Comparison of ENCODE assay signal across 24 cellular contexts in the genomic region with DNA sequence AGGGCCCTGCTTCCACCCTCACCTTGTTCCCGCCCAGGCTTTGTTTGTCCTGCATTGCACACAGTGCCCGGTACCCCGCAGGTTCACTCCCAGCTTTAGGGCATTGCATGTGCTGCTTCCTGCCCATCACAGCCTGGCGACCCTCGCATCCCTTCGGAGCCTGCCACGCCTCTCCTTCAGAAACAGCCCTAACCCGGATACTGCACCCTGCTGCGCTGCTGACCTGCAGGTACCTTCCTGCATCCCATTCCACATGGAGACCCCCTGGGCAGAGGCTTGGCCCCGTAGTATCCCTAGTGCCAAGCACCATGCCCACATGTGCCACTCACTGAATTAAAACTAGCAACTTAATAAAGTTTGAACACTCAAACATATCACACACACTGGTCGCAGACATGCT. TPM values are rescaled to one million over a fixed set of nuclear protein-coding genes. Genes with fewer than 3 reads are reported as not detected.
"Had no signal": no experiment of that assay in that cellular context is flagged by ENCODE, and none has a peak within 500 bp of the region (broad histone marks: within the 10 kb centered on the region; RNA-seq: fewer than 3 reads in every experiment).

No MANE protein-coding gene starts in this region.

- FAIRE-seq: pancreas, small intestine had no signal

- H3K4me1 Mint-ChIP-seq: stimulated activated effector memory CD8-positive, alpha-beta T cell treated with anti-CD3 and anti-CD28 coated beads, Interleukin-12 subunit alpha, Interleukin-12 subunit beta, amount 100 ng/mL, for 72 hours had no signal

- H3K27ac Mint-ChIP-seq: stimulated activated effector memory CD8-positive, alpha-beta T cell treated with anti-CD3 and anti-CD28 coated beads, Interleukin-12 subunit alpha, Interleukin-12 subunit beta, amount 100 ng/mL, for 72 hours had no signal

- H3K9me3 Mint-ChIP-seq: stimulated activated effector memory CD8-positive, alpha-beta T cell treated with anti-CD3 and anti-CD28 coated beads, Interleukin-12 subunit alpha, Interleukin-12 subunit beta, amount 100 ng/mL, for 72 hours had no signal

- DNase-seq: heart right ventricle; islet precursor cell; left ventricle myocardium inferior; mesendoderm; midbrain; mucosa of descending colon; naive thymus-derived CD8-positive, alpha-beta T cell; nucleus accumbens; pancreas; retina; right cardiac atrium; sigmoid colon; spleen; stimulated activated CD4-positive, alpha-beta T cell treated with anti-CD3 and anti-CD28 coated beads, Interleukin-4, amount 100 ng/mL, for 24 hours; stimulated activated naive CD4-positive, alpha-beta T cell; stomach; tibial artery; trophoblast cell; upper lobe of right lung; uterus had no signal

- H3K4me3 Mint-ChIP-seq: naive thymus-derived CD8-positive, alpha-beta T cell; stimulated activated effector memory CD8-positive, alpha-beta T cell treated with anti-CD3 and anti-CD28 coated beads, Interleukin-12 subunit alpha, Interleukin-12 subunit beta, amount 100 ng/mL, for 72 hours had no signal

- ATAC-seq: naive thymus-derived CD8-positive, alpha-beta T cell; pancreas; upper lobe of right lung had no signal

- H3K36me3 Mint-ChIP-seq: stimulated activated effector memory CD8-positive, alpha-beta T cell treated with anti-CD3 and anti-CD28 coated beads, Interleukin-12 subunit alpha, Interleukin-12 subunit beta, amount 100 ng/mL, for 72 hours had no signal

RNA-seq across cellular contexts. Expression of a gene that starts 19.8 kb away (rescaled TPM):
- polyA plus RNA-seq: hepatocyte; naive thymus-derived CD8-positive, alpha-beta T cell; neural cell; right cardiac atrium; sigmoid colon; stomach had no signal
